In genomic region chr10:124196659-124197058, GRCh38 we compare ENCODE assay signal across 29 cellular contexts.
DNase-seq lines count a peak whose midpoint lies in the region; ATAC-seq, FAIRE-seq and TF ChIP-seq lines count a peak whose summit lies in the region.
"Had no signal": no experiment of that assay in that cellular context is flagged by ENCODE, and none has a peak within 500 bp of the region (broad histone marks: within the 10 kb centered on the region; RNA-seq: fewer than 3 reads in every experiment).

No MANE protein-coding gene starts in this region.

- TF ChIP-seq EP300 in K562 (IDR thresholded peaks at IDR 0.05; ENCODE audit: low read length) = no peak
- TF ChIP-seq EP300 in HepG2 (IDR thresholded peaks at IDR 0.05; ENCODE audit: low read depth in 2 of 2, low read length in 2 of 2) = no peak
- no peak for TF ChIP-seq EP300 in HepG2 (CRISPR knock-in tag; IDR thresholded peaks at IDR 0.05; ENCODE audit: borderline replicate concordance)
- no peak for TF ChIP-seq EP300 in tibial nerve (IDR thresholded peaks at IDR 0.05)

- H2BK20ac ChIP-seq in H9 (ENCODE audit: low read depth, low read length, poor library complexity, severe bottlenecking) = no peak overlapping the region

- no peak overlapping the region for H3K23ac ChIP-seq in H9 (ENCODE audit: insufficient read length, low read depth, low read length)

- no peaks in the 10 kb centered on the region for H3K9me3 ChIP-seq in H9 (ENCODE audit: control insufficient read depth, low read depth, low read length)
- H3K9me3 ChIP-seq in K562 (replicated peaks; ENCODE audit: control insufficient read depth, insufficient read depth, low read depth, low read length) = no peaks in the 10 kb centered on the region
- H3K9me3 ChIP-seq in HepG2 (ENCODE audit: low read length) = no peaks in the 10 kb centered on the region
- H3K9me3 ChIP-seq in tibial nerve = no peaks in the 10 kb centered on the region
- H3K9me3 ChIP-seq: transverse colon had no signal

- H2BK120ac ChIP-seq in H9 (ENCODE audit: low read depth, low read length, poor library complexity, severe bottlenecking) = no peak overlapping the region

- no peaks in the 10 kb centered on the region for H3K23me2 ChIP-seq in H9 (ENCODE audit: insufficient read length, low read depth, low read length, poor library complexity, severe bottlenecking)

- FAIRE-seq in K562 (lab: Jason Lieb, UNC) = no peak
- FAIRE-seq in HepG2 (lab: Jason Lieb, UNC) = no peak
- FAIRE-seq: bronchial epithelial cell, GM18507, islet of Langerhans, small intestine had no signal

- H4K20me1 ChIP-seq in H9 (ENCODE audit: control insufficient read depth, insufficient read depth, insufficient read length) (no peaks in the 10 kb centered on the region), K562 (replicated peaks; ENCODE audit: control insufficient read depth, insufficient read depth, low read length) (no peaks in the 10 kb centered on the region), HepG2 (ENCODE audit: insufficient read depth, low read length) (no peaks in the 10 kb centered on the region)

- H3K9ac ChIP-seq in H9 (ENCODE audit: extremely low read depth, insufficient read length, low read length) (no peak overlapping the region), K562 (ENCODE audit: insufficient read depth in 1 of 2, low read depth in 2 of 2, low read length in 2 of 2) (no peak overlapping the region), HepG2 (ENCODE audit: insufficient read depth, low read depth, low read length) (no peak overlapping the region)

- no peak overlapping the region for H2AFZ ChIP-seq in H9 (ENCODE audit: low read length)
- no peak overlapping the region for H2AFZ ChIP-seq in K562 (ENCODE audit: low read depth, low read length)
- no peak overlapping the region for H2AFZ ChIP-seq in HepG2 (ENCODE audit: low read length)
- H2AFZ ChIP-seq: PC-9 had no signal

- in situ Hi-C loops in K562 (cut with MboI) = no loop called here
- in situ Hi-C loops in HepG2 (cut with HindIII; ENCODE audit: extremely low pct_ligation_motif_present, low pct_unique_long_range_greater_than_20kb) = no loop called here

- TF ChIP-seq CTCF in H9 (conservative IDR thresholded peaks at IDR 0.05) (no peak), K562 (IDR thresholded peaks at IDR 0.05 in 2 of 3, conservative IDR thresholded peaks at IDR 0.05 in 1 of 3; ENCODE audit: insufficient read depth in 2 of 3, low read depth in 1 of 3, low read length in 3 of 3) (no peak), HepG2 (CRISPR knock-in tag; IDR thresholded peaks at IDR 0.05) (no peak), tibial nerve (IDR thresholded peaks at IDR 0.05) (no peak)

- H3K27ac ChIP-seq in H9 (ENCODE audit: insufficient read length, low read depth, low read length) (no peak overlapping the region), K562 (ENCODE audit: extremely low read depth, low read depth, low read length) (no peak overlapping the region), HepG2 (ENCODE audit: extremely low read length, insufficient read depth, low read length) (no peak overlapping the region), tibial nerve (peak overlapping the region in 3 of 4 donors; percentile 24 to 86 (median 80))
- H3K27ac ChIP-seq: PC-9, VCaP had no signal

- H3K4me2 ChIP-seq in H9 (ENCODE audit: insufficient read depth, insufficient read length, low read length) (no peak overlapping the region), K562 (ENCODE audit: insufficient read depth, low read length) (no peak overlapping the region), HepG2 (ENCODE audit: low read depth, low read length) (no peak overlapping the region)
- H3K4me2 ChIP-seq: PC-9 had no signal

- H3K4me3 ChIP-seq in K562 (no peak overlapping the region), HepG2 (replicated peaks in 1 of 3; ENCODE audit: insufficient read depth in 1 of 3, low read depth in 2 of 3, low read length in 3 of 3) (no peak overlapping the region), tibial nerve (no peak overlapping the region)
- H3K4me3 ChIP-seq: PC-9, transverse colon had no signal

- H3K4me3 Mint-ChIP-seq in H9 = no peak overlapping the region
- no peak overlapping the region for H3K4me3 Mint-ChIP-seq in effector memory CD8-positive, alpha-beta T cell
- H3K4me3 Mint-ChIP-seq: activated CD4-positive, alpha-beta T cell treated with anti-CD3 and anti-CD28 coated beads, Interleukin-2, amount 10 ng/mL, durations not matched to agents 24 days and 14 days; naive thymus-derived CD8-positive, alpha-beta T cell; stimulated activated naive CD8-positive, alpha-beta T cell treated with anti-CD3 and anti-CD28 coated beads, Interleukin-15, amount 100 ng/mL, for 72 hours had no signal

- no peak overlapping the region for H3K14ac ChIP-seq in H9 (ENCODE audit: insufficient read depth, low read length)

- ATAC-seq in K562 (no peak), HepG2 (no peak), GM21619 (IDR thresholded peaks at IDR 0.05; ENCODE audit: unreplicated experiment) (no peak), HG02938 (IDR thresholded peaks at IDR 0.05; ENCODE audit: unreplicated experiment) (no peak)
- ATAC-seq in effector memory CD8-positive, alpha-beta T cell (replicated peaks) = no peak
- ATAC-seq: naive thymus-derived CD8-positive, alpha-beta T cell; stimulated activated naive CD8-positive, alpha-beta T cell treated with anti-CD3 and anti-CD28 coated beads, Interleukin-15, amount 100 ng/mL, for 72 hours had no signal

- H3K4ac ChIP-seq in H9 (ENCODE audit: low read depth, low read length) = no peak overlapping the region

- H2BK5ac ChIP-seq in H9 (ENCODE audit: insufficient read length, low read length) = no peak overlapping the region

- H3K79me2 ChIP-seq in H9 (ENCODE audit: insufficient read depth, low read length) = no peaks in the 10 kb centered on the region
- no peaks in the 10 kb centered on the region for H3K79me2 ChIP-seq in K562 (ENCODE audit: control insufficient read depth, insufficient read depth, low read length)
- H3K79me2 ChIP-seq in HepG2 (ENCODE audit: insufficient read depth, low read length) = no peaks in the 10 kb centered on the region

- intact Hi-C loops in K562 (cut with micrococcal nuclease) = no loop called here
- intact Hi-C loops in HepG2 (cut with micrococcal nuclease; ENCODE audit: unreplicated experiment) = no loop called here

- TF ChIP-seq RAD21 in K562 (CRISPR knock-in tag; conservative IDR thresholded peaks at IDR 0.05 in 1 of 2, IDR thresholded peaks at IDR 0.05 in 1 of 2) = no peak
- no peak for TF ChIP-seq RAD21 in HepG2 (CRISPR knock-in tag; IDR thresholded peaks at IDR 0.05)

- no peak overlapping the region for H3K56ac ChIP-seq in H9 (ENCODE audit: insufficient read length, low read depth, low read length)

- peaks cover 0 to 7% of the 10 kb centered on the region in 2 experiments; a peak in 1 of 5 replicates for H3K9me3 Mint-ChIP-seq in H9
- peaks cover 0 to 2% of the 10 kb centered on the region in 2 donors for H3K9me3 Mint-ChIP-seq in effector memory CD8-positive, alpha-beta T cell
- H3K9me3 Mint-ChIP-seq: activated CD4-positive, alpha-beta T cell treated with anti-CD3 and anti-CD28 coated beads, Interleukin-2, amount 10 ng/mL, durations not matched to agents 24 days and 14 days; CD14-positive monocyte; stimulated activated naive CD8-positive, alpha-beta T cell treated with anti-CD3 and anti-CD28 coated beads, Interleukin-15, amount 100 ng/mL, for 72 hours had no signal

- CTCF ChIA-PET in K562 (lab: Yijun Ruan, JAX; ENCODE audit: low intra/inter-chr PET ratio) = no interaction called here
- CTCF ChIA-PET in HepG2 (lab: Yijun Ruan, JAX; ENCODE audit: low intra/inter-chr PET ratio, low total read pairs) = no interaction called here

- H4K91ac ChIP-seq in H9 (ENCODE audit: insufficient read length, low read depth, low read length) = no peak overlapping the region

- TF ChIP-seq POLR2A in K562 (conservative IDR thresholded peaks at IDR 0.05) = no peak
- no peak for TF ChIP-seq POLR2A in HepG2 (IDR thresholded peaks at IDR 0.05; ENCODE audit: insufficient read depth in 1 of 2, low read depth in 2 of 2, low read length in 2 of 2)
- TF ChIP-seq POLR2A in tibial nerve (IDR thresholded peaks at IDR 0.05) = no peak

- DNase-seq in H9 (no peak), K562 (ENCODE audit: extremely low read depth in 1 of 4, low spot score in 3 of 4) (no peak), HepG2 (ENCODE audit: low spot score) (no peak), tibial nerve (ENCODE audit: low spot score in 2 of 2) (no peak)
- DNase-seq in effector memory CD8-positive, alpha-beta T cell = no peak
- DNase-seq: activated CD4-positive, alpha-beta T cell treated with anti-CD3 and anti-CD28 coated beads, Interleukin-2, amount 10 ng/mL, durations not matched to agents 24 days and 14 days; activated naive CD4-positive, alpha-beta T cell treated with anti-CD3 and anti-CD28 coated beads, Interleukin-2, amount 50 U/mL, for 16 hours; amniotic stem cell; GOT3; midbrain; naive thymus-derived CD8-positive, alpha-beta T cell; NCI-H1092 treated with DMSO at 0.1 percent for 48 hours; NCI-H187; NCI-H2171 treated with DMSO at 0.1 percent for 48 hours; NCI-H510A treated with DMSO at 0.1 percent for 48 hours; PC-9; SIG-M5; small intestine; stimulated activated CD4-positive, alpha-beta T cell treated with anti-CD3 and anti-CD28 coated beads, Interleukin-1b, Interleukin-23, amount 100 ng/mL, for 48 hours; stimulated activated CD8-positive, alpha-beta memory T cell treated with anti-CD3 and anti-CD28 coated beads, Interleukin-4, amount 100 ng/mL, for 48 hours; stimulated activated naive CD8-positive, alpha-beta T cell treated with anti-CD3 and anti-CD28 coated beads, Interleukin-15, amount 100 ng/mL, for 72 hours; transverse colon had no signal

- no CpG with 5 or more reads among the region's 5 CpGs for WGBS in H9 (ENCODE audit: extremely low coverage, insufficient read length, low lambda C conversion rate)
- WGBS in K562 (ENCODE audit: insufficient coverage, low coverage, missing lambda C conversion rate) = 0% methylated on average over 5 of the region's 5 CpGs
- WGBS in HepG2 (ENCODE audit: low lambda C conversion rate) = 7% methylated on average over 5 of the region's 5 CpGs
- 35 to 51% methylated on average over 5 of the region's 5 CpGs for WGBS in tibial nerve, 2 donors

- H3K4me1 ChIP-seq in H9 (ENCODE audit: insufficient read depth, low read length) (no peaks in the 10 kb centered on the region), K562 (replicated peaks in 1 of 2; ENCODE audit: control insufficient read depth in 2 of 2, insufficient read depth in 2 of 2, low read length in 2 of 2) (no peaks in the 10 kb centered on the region), HepG2 (ENCODE audit: insufficient read depth, low read length) (no peaks in the 10 kb centered on the region), tibial nerve (peaks cover 0 to 23% (median 3%) of the 10 kb centered on the region in 4 donors)
- H3K4me1 ChIP-seq: transverse colon had no signal

- H2AK5ac ChIP-seq in H9 (ENCODE audit: insufficient read length, low read length) = no peak overlapping the region

- no peaks in the 10 kb centered on the region for H3K9me1 ChIP-seq in K562 (ENCODE audit: control insufficient read depth, insufficient read depth, low read length)

- no TSS peak for BruUV-seq in K562 (replicated peaks; lab: Mats Ljungman, UMichigan)
- no TSS peak for BruUV-seq in HepG2 (replicated peaks; lab: Mats Ljungman, UMichigan)

- no peaks in the 10 kb centered on the region for H3K79me1 ChIP-seq in H9 (ENCODE audit: insufficient read depth, low read depth, low read length, poor library complexity, severe bottlenecking)

- no peak overlapping the region for H3K18ac ChIP-seq in H9 (ENCODE audit: insufficient read length, low read depth, low read length)

- no peak overlapping the region for H4K5ac ChIP-seq in H9 (ENCODE audit: insufficient read length, low read depth, low read length)

- H4K8ac ChIP-seq in H9 (replicated peaks; ENCODE audit: insufficient read length, low read depth, low read length) = peak overlapping the region; percentile 50

- H3K36me3 Mint-ChIP-seq in H9 (ENCODE audit: insufficient read depth in 1 of 3, low read depth in 3 of 3) = peaks cover 0 to 1% (median 0%) of the 10 kb centered on the region in 3 experiments; a peak in 3 of 7 replicates
- H3K36me3 Mint-ChIP-seq in effector memory CD8-positive, alpha-beta T cell (ENCODE audit: insufficient read depth) = no peaks in the 10 kb centered on the region
- H3K36me3 Mint-ChIP-seq: naive thymus-derived CD8-positive, alpha-beta T cell had no signal

- peaks cover 8% of the 10 kb centered on the region for H3K27me3 Mint-ChIP-seq in H9 (ENCODE audit: low read depth)
- H3K27me3 Mint-ChIP-seq in effector memory CD8-positive, alpha-beta T cell = peaks cover 48 to 51% of the 10 kb centered on the region in 2 donors

- peaks cover 0 to 11% of the 10 kb centered on the region in 2 experiments; a peak in 2 of 4 replicates for H3K4me1 Mint-ChIP-seq in H9
- H3K4me1 Mint-ChIP-seq in effector memory CD8-positive, alpha-beta T cell (ENCODE audit: low read depth in 2 of 2) = no peaks in the 10 kb centered on the region
- H3K4me1 Mint-ChIP-seq: naive thymus-derived CD8-positive, alpha-beta T cell; stimulated activated naive CD8-positive, alpha-beta T cell treated with anti-CD3 and anti-CD28 coated beads, Interleukin-15, amount 100 ng/mL, for 72 hours had no signal

- H2BK12ac ChIP-seq in H9 (ENCODE audit: insufficient read length, low read depth, low read length) = no peak overlapping the region

- 0 out of 7 replicates have a peak overlapping the region, but pooled peaks of 1 of the 3 experiments have one; percentile 40 for H3K27ac Mint-ChIP-seq in H9
- no peak overlapping the region for H3K27ac Mint-ChIP-seq in effector memory CD8-positive, alpha-beta T cell
- H3K27ac Mint-ChIP-seq: activated CD4-positive, alpha-beta T cell treated with anti-CD3 and anti-CD28 coated beads, Interleukin-2, amount 10 ng/mL, durations not matched to agents 24 days and 14 days; naive thymus-derived CD8-positive, alpha-beta T cell had no signal

- POLR2A ChIA-PET in K562 (lab: Yijun Ruan, JAX) (no interaction called here), HepG2 (lab: Yijun Ruan, JAX) (no interaction called here)

- no peak overlapping the region for H3T11ph ChIP-seq in H9 (ENCODE audit: low read length)

- H2BK15ac ChIP-seq in H9 (ENCODE audit: low read depth, low read length) = no peak overlapping the region

- H3K27me3 ChIP-seq in H9 (ENCODE audit: insufficient read depth, low read length) (no peaks in the 10 kb centered on the region), K562 (ENCODE audit: control insufficient read depth in 2 of 2, insufficient read depth in 2 of 2, low read length in 2 of 2) (peaks cover 0 to 6% of the 10 kb centered on the region in 2 experiments; a peak in 3 of 5 replicates), HepG2 (ENCODE audit: control insufficient read depth in 1 of 2, insufficient read depth in 2 of 2, low read length in 2 of 2) (peaks cover 1 to 33% of the 10 kb centered on the region in 2 experiments; a peak in 3 of 5 replicates), tibial nerve (no peaks in the 10 kb centered on the region)
- H3K27me3 ChIP-seq: transverse colon had no signal

- no peaks in the 10 kb centered on the region for H3K36me3 ChIP-seq in K562 (ENCODE audit: control insufficient read depth, insufficient read depth, low read length)
- H3K36me3 ChIP-seq in HepG2 (replicated peaks in 1 of 2; ENCODE audit: control insufficient read depth in 1 of 2, insufficient read depth in 2 of 2, low read length in 2 of 2) = no peaks in the 10 kb centered on the region
- H3K36me3 ChIP-seq in tibial nerve = no peaks in the 10 kb centered on the region
- H3K36me3 ChIP-seq: transverse colon had no signal

Comparison
In these comparisons a context has a peak if more than half of its experiments do, and no peak if none do; other contexts are left out.
1. H3K27ac ChIP-seq: peak in tibial nerve (3 of 4); none in H9 (single experiment), K562 (single experiment) and HepG2 (single experiment).